ENCODE assay signal across 8 cellular contexts in genomic region chr3:37905987-37906674, GRCh38. TPM values are rescaled to one million over a fixed set of nuclear protein-coding genes. Genes with fewer than 3 reads are reported as not detected.
DNase-seq lines count a peak whose midpoint lies in the region; ATAC-seq and TF ChIP-seq lines count a peak whose summit lies in the region.

No MANE protein-coding gene starts in this region.

- POLR2A ChIA-PET in OCI-LY7 (lab: Charles Lee) = interaction anchor here (0.6 to 1.5 kb wide), 4 partner anchors 8 to 50 kb away, joined by 3 to 4 read pairs (median 3); no protein-coding TSS in a partner anchor

- no peaks in the 10 kb centered on the region for H3K9me2 ChIP-seq in OCI-LY7 (ENCODE audit: insufficient read depth, low read length)

- H3K4me2 ChIP-seq in DND-41 (ENCODE audit: insufficient read depth, low read length) = peak overlapping the region; percentile 19; the same call in 1 of the 2 replicates
- H3K4me2 ChIP-seq in OCI-LY7 (ENCODE audit: low read length) = peak overlapping the region; percentile 71

- H3K9me3 ChIP-seq in DND-41 (ENCODE audit: insufficient read depth, low read length, severe bottlenecking) = no peaks in the 10 kb centered on the region
- H3K9me3 ChIP-seq in OCI-LY7 (ENCODE audit: low read length) = no peaks in the 10 kb centered on the region
- H3K9me3 ChIP-seq in psoas muscle = no peaks in the 10 kb centered on the region

- no peak overlapping the region for H3K9ac ChIP-seq in DND-41 (ENCODE audit: low read depth, low read length)

- H3K4me3 ChIP-seq in DND-41 (ENCODE audit: low read depth in 1 of 2, low read length in 2 of 2) (no peak overlapping the region), OCI-LY7 (ENCODE audit: low read depth, low read length, poor library complexity, severe bottlenecking) (peak overlapping the region; percentile 25), fibroblast of pulmonary artery (replicated peaks; ENCODE audit: low read depth, low read length) (no peak overlapping the region), psoas muscle (no peak overlapping the region)

- intact Hi-C loops in OCI-LY7 (cut with micrococcal nuclease; ENCODE audit: unreplicated experiment) (no loop called here), psoas muscle (cut with DNase I) (no loop called here)

- ATAC-seq in DND-41 (ENCODE audit: insufficient read depth, low read depth) (no peak), psoas muscle (peak; percentile 46 to 79 (median 63)), GM18870 (IDR thresholded peaks at IDR 0.05; ENCODE audit: unreplicated experiment) (no peak), GM19395 (IDR thresholded peaks at IDR 0.05; ENCODE audit: unreplicated experiment) (no peak)

- no peaks in the 10 kb centered on the region for H3K27me3 ChIP-seq in DND-41 (ENCODE audit: insufficient read depth, low read length, poor library complexity)
- H3K27me3 ChIP-seq in psoas muscle (ENCODE audit: insufficient read depth in 3 of 3, low read length in 2 of 3) = no peaks in the 10 kb centered on the region

- BruUV-seq in OCI-LY7 (replicated peaks; lab: Mats Ljungman, UMichigan) = no TSS peak

- H3K79me2 ChIP-seq in DND-41 (ENCODE audit: insufficient read depth, low read length) (peaks cover 36% of the 10 kb centered on the region), OCI-LY7 (ENCODE audit: insufficient read depth, low read depth, low read length) (no peaks in the 10 kb centered on the region)

- H3K27ac ChIP-seq in DND-41 (ENCODE audit: low read length) (peak overlapping the region; percentile 50), OCI-LY7 (ENCODE audit: low read depth, low read length, poor library complexity, severe bottlenecking) (peak overlapping the region; percentile 94), psoas muscle (peak overlapping the region; percentile 51)

- H3K36me3 ChIP-seq in DND-41 (ENCODE audit: insufficient read depth, low read length) (no peaks in the 10 kb centered on the region; the same call in 1 of the 2 replicates), OCI-LY7 (ENCODE audit: insufficient read depth, low read length) (no peaks in the 10 kb centered on the region), psoas muscle (ENCODE audit: insufficient read depth in 1 of 2, low read depth in 1 of 2) (no peaks in the 10 kb centered on the region)

- CTCF ChIA-PET in OCI-LY7 (lab: Charles Lee; ENCODE audit: unreplicated experiment) = no interaction called here

- H4K20me1 ChIP-seq in DND-41 (ENCODE audit: insufficient read depth, low read length) = peaks cover 84% of the 10 kb centered on the region
- no peaks in the 10 kb centered on the region for H4K20me1 ChIP-seq in OCI-LY7 (ENCODE audit: insufficient read depth, low read length)

- no peak for DNase-seq in DND-41
- peak; percentile 49 for DNase-seq in OCI-LY7 (ENCODE audit: low spot score)
- peak; percentile 59 for DNase-seq in fibroblast of pulmonary artery (ENCODE audit: low read depth)
- no peak for DNase-seq in psoas muscle
- DNase-seq in NCI-H2196 (lab: John Stamatoyannopoulos, UW; ENCODE audit: unreplicated experiment) = no peak
- no peak for DNase-seq in SW 1271 (lab: John Stamatoyannopoulos, UW)

- WGBS in psoas muscle, 3 donors = 40 to 53% (median 45%) methylated on average over 8 of the region's 8 CpGs

- H3K4me1 ChIP-seq in DND-41 (ENCODE audit: insufficient read depth, low read length) (peaks cover 24% of the 10 kb centered on the region), OCI-LY7 (ENCODE audit: insufficient read depth, low read length, poor library complexity, severe bottlenecking) (peaks cover 67% of the 10 kb centered on the region), psoas muscle (peaks cover 16% of the 10 kb centered on the region)

- TF ChIP-seq CTCF in DND-41 (IDR thresholded peaks at IDR 0.05; ENCODE audit: borderline replicate concordance, extremely low read depth, low read length, poor library complexity, severe bottlenecking) (no peak), OCI-LY7 (conservative IDR thresholded peaks at IDR 0.05; ENCODE audit: low read length) (no peak), fibroblast of pulmonary artery (IDR thresholded peaks at IDR 0.05; ENCODE audit: low read length, missing control alignments) (no peak), psoas muscle (IDR thresholded peaks at IDR 0.05) (no peak)

- H2AFZ ChIP-seq in DND-41 (ENCODE audit: low read depth, low read length) (no peak overlapping the region), OCI-LY7 (ENCODE audit: low read length) (peak overlapping the region; percentile 89)

RNA-seq across cellular contexts. Expression of gene CTDSPL, which starts 44.5 kb away (rescaled TPM):
- 0.28 and 0.38 TPM in 2 replicates for total RNA-seq in OCI-LY7 (2014; rRNA removed; shearing (Covaris generic))
- total RNA-seq in OCI-LY7 (2022) = not detected in 2 replicates
- total RNA-seq in psoas muscle = 10 to 100 TPM in 2 of 4 donors, 1 to 10 TPM in 2; 6.8 to 24.6 (median 9.9) TPM
- polyA plus RNA-seq in psoas muscle = 1 to 10 TPM; 2.7 to 4.4 (median 4.3) TPM

Comparison
In these comparisons a context has a peak if more than half of its experiments do, and no peak if none do; other contexts are left out.
1. ATAC-seq: peak in psoas muscle (4 of 4); none in DND-41 (single experiment), GM18870 (single experiment) and GM19395 (single experiment).
2. DNase-seq: peak in OCI-LY7 (single experiment) and fibroblast of pulmonary artery (single experiment); none in DND-41 (single experiment), psoas muscle (0 of 2), NCI-H2196 (single experiment) and SW 1271 (0 of 2).
3. RNA of gene CTDSPL, which starts 44.5 kb away (total RNA-seq): 6.8 to 24.6 TPM in psoas muscle; 0.28 to 0.38 TPM in OCI-LY7; every median in the first group is over 4 times any median in the second.
4. Peak in every context shown above with its lines, with median percentiles within 50 percentile points of each other: H3K27ac ChIP-seq.